ENCODE assay signal across 31 cellular contexts in genomic region chr6:155245871-155246270, GRCh38. TPM values are rescaled to one million over a fixed set of nuclear protein-coding genes. Genes with fewer than 3 reads are reported as not detected.
DNase-seq lines count a peak whose midpoint lies in the region; ATAC-seq, FAIRE-seq and TF ChIP-seq lines count a peak whose summit lies in the region.
"Had no signal": no experiment of that assay in that cellular context is flagged by ENCODE, and none has a peak within 500 bp of the region (broad histone marks: within the 10 kb centered on the region; RNA-seq: fewer than 3 reads in every experiment).

No MANE protein-coding gene starts in this region.

- H3K36me3 ChIP-seq in GM12878 (ENCODE audit: control insufficient read depth in 2 of 2, insufficient read depth in 2 of 2, low read length in 1 of 2), result peaks cover 6 to 9% of the 10 kb centered on the region in 2 experiments
- no peaks in the 10 kb centered on the region for H3K36me3 ChIP-seq in left lung
- H3K36me3 ChIP-seq: adrenal gland had no signal

- no peak overlapping the region for H3K9ac ChIP-seq in GM12878 (ENCODE audit: control insufficient read depth, insufficient read depth, low read length)

- H3K4me1 Mint-ChIP-seq in type B pancreatic cell (ENCODE audit: unreplicated experiment), result peaks cover 5% of the 10 kb centered on the region
- H3K4me1 Mint-ChIP-seq: activated CD8-positive, alpha-beta memory T cell treated with anti-CD3 and anti-CD28 coated beads, Interleukin-2, amount 10 ng/mL, durations not matched to agents 7 days and 5 days had no signal

- intact Hi-C loops in GM12878 (cut with micrococcal nuclease; ENCODE audit: unreplicated experiment), result loop anchor here (5.0 to 10.0 kb wide), 2 partner anchors 381 to 569 kb away; no protein-coding TSS in a partner anchor
- intact Hi-C loops in left lung (cut with DNase I), result loop anchor here in 1 of 2 donors (5.0 kb wide), 1 partner anchor 59 kb away; no protein-coding TSS in a partner anchor

- H3K4me3 ChIP-seq in GM12878 (no peak overlapping the region), left lung (no peak overlapping the region)
- H3K4me3 ChIP-seq: adrenal gland, esophagus squamous epithelium, MG63, SJCRH30, spleen had no signal

- DNase-seq in HS-27A (ENCODE audit: low read depth), result peak; percentile 38
- no peak for DNase-seq in GM12878 (ENCODE audit: low read depth, low spot score)
- DNase-seq in iris pigment epithelial cell (ENCODE audit: low read depth), result peak; percentile 46
- DNase-seq in type B pancreatic cell (ENCODE audit: extremely low spot score, unreplicated experiment), result no peak
- no peak for DNase-seq in left lung
- DNase-seq in ACHN, result no peak
- no peak for DNase-seq in DMS 273 treated with DMSO at 0.1 percent for 48 hours (lab: John Stamatoyannopoulos, UW)
- DNase-seq: activated CD4-positive, alpha-beta T cell treated with anti-CD3 and anti-CD28 coated beads, Interleukin-2, amount 50 U/mL, for 1 hour; activated CD8-positive, alpha-beta memory T cell treated with anti-CD3 and anti-CD28 coated beads, Interleukin-2, amount 10 ng/mL, durations not matched to agents 7 days and 5 days; activated naive CD4-positive, alpha-beta T cell; activated T-cell treated with anti-CD3 and anti-CD28 coated beads, Interleukin-2, amount 50 U/mL, for 72 hours; CD4-positive, alpha-beta memory T cell; effector memory CD4-positive, alpha-beta T cell; esophagus squamous epithelium; left ventricle myocardium superior; MG63; midbrain; NCI-H1417 treated with DMSO at 0.1 percent for 48 hours; NCI-H2081 treated with DMSO at 0.1 percent for 48 hours; NCI-H82; SJCRH30; spleen; stimulated activated CD4-positive, alpha-beta T cell treated with anti-CD3 and anti-CD28 coated beads, Interleukin-2, amount 100 ng/mL, for 48 hours; trophoblast cell had no signal

- no peaks in the 10 kb centered on the region for H4K20me1 ChIP-seq in GM12878 (ENCODE audit: control insufficient read depth, insufficient read depth)

- FAIRE-seq in GM12878 (lab: Jason Lieb, UNC), result no peak
- FAIRE-seq: colon, H1 had no signal

- H3K79me2 ChIP-seq in GM12878 (ENCODE audit: control insufficient read depth, insufficient read depth, low read length), result no peaks in the 10 kb centered on the region

- in situ Hi-C loops in GM12878 (cut with MboI) (no loop called here), ACHN (cut with HindIII; ENCODE audit: low pct_ligation_motif_present, low pct_unique_long_range_greater_than_20kb, low sequenced_read_pairs) (no loop called here)

- H3K4me2 ChIP-seq in GM12878 (ENCODE audit: control insufficient read depth, insufficient read depth), result no peak overlapping the region

- no peak overlapping the region for H3K4me3 Mint-ChIP-seq in type B pancreatic cell
- H3K4me3 Mint-ChIP-seq: activated CD8-positive, alpha-beta memory T cell treated with anti-CD3 and anti-CD28 coated beads, Interleukin-2, amount 10 ng/mL, durations not matched to agents 7 days and 5 days; activated T-cell treated with anti-CD3 and anti-CD28 coated beads, Interleukin-2, amount 50 U/mL, for 72 hours; CD4-positive, alpha-beta memory T cell; natural killer cell treated with Interleukin-12 subunit alpha and Interleukin-12 subunit beta and Interleukin-15 and Interleukin-18, amount 100 ng/mL, for 72 hours had no signal

- SMC1A ChIA-PET in GM12878 (lab: Charles Lee; ENCODE audit: uncharacterized antibody, unreplicated experiment), result interaction anchor here (0.9 to 11.0 kb wide), 4 partner anchors 9 to 318 kb away, joined by 3 to 224 read pairs (median 4); no protein-coding TSS in a partner anchor

- POLR2A ChIA-PET in GM12878 (lab: Charles Lee), result no interaction called here

- peak overlapping the region; percentile 26 for H3K27ac Mint-ChIP-seq in type B pancreatic cell
- H3K27ac Mint-ChIP-seq: activated CD8-positive, alpha-beta memory T cell treated with anti-CD3 and anti-CD28 coated beads, Interleukin-2, amount 10 ng/mL, durations not matched to agents 7 days and 5 days; activated T-cell treated with anti-CD3 and anti-CD28 coated beads, Interleukin-2, amount 50 U/mL, for 72 hours; CD4-positive, alpha-beta memory T cell; natural killer cell treated with Interleukin-12 subunit alpha and Interleukin-12 subunit beta and Interleukin-15 and Interleukin-18, amount 100 ng/mL, for 72 hours had no signal

- CTCF ChIA-PET in GM12878 (lab: Yijun Ruan, JAX), result interaction anchor here (1.0 to 8.5 kb wide), 6 partner anchors 12 to 318 kb away, joined by 3 to 228 read pairs (median 12); no protein-coding TSS in a partner anchor

- no peak for TF ChIP-seq RAD21 in GM12878 (IDR thresholded peaks at IDR 0.05; ENCODE audit: insufficient read depth, low read depth, low read length)

- BruUV-seq in GM12878 (replicated peaks; lab: Mats Ljungman, UMichigan), result TSS peak; percentile 26

- no peak for TF ChIP-seq CTCF in GM12878 (IDR thresholded peaks at IDR 0.05 in 2 of 3, conservative IDR thresholded peaks at IDR 0.05 in 1 of 3; ENCODE audit: control insufficient read depth in 2 of 3, extremely low read depth in 1 of 3, insufficient read depth in 1 of 3, low read depth in 3 of 3, low read length in 3 of 3)
- TF ChIP-seq CTCF in type B pancreatic cell (conservative IDR thresholded peaks at IDR 0.05), result no peak
- TF ChIP-seq CTCF in left lung (IDR thresholded peaks at IDR 0.05), result no peak

- no peak overlapping the region for H2AFZ ChIP-seq in GM12878 (ENCODE audit: control insufficient read depth, low read depth, low read length)

- no peak overlapping the region for H3K27ac ChIP-seq in GM12878 (ENCODE audit: control insufficient read depth, insufficient read depth)
- H3K27ac ChIP-seq in left lung, result no peak overlapping the region
- H3K27ac ChIP-seq: adrenal gland, SJCRH30, spleen had no signal

- H3K36me3 Mint-ChIP-seq in type B pancreatic cell, result peaks cover 18% of the 10 kb centered on the region

- 95% methylated on average over 4 of the region's 4 CpGs for WGBS in GM12878 (ENCODE audit: insufficient coverage, insufficient replicate concordance, low lambda C conversion rate, missing lambda C conversion rate)

- H3K9me3 Mint-ChIP-seq in type B pancreatic cell, result no peaks in the 10 kb centered on the region
- H3K9me3 Mint-ChIP-seq: activated T-cell treated with anti-CD3 and anti-CD28 coated beads, Interleukin-2, amount 50 U/mL, for 72 hours; natural killer cell treated with Interleukin-12 subunit alpha and Interleukin-12 subunit beta and Interleukin-15 and Interleukin-18, amount 100 ng/mL, for 72 hours had no signal

- H3K27me3 Mint-ChIP-seq in type B pancreatic cell, result no peaks in the 10 kb centered on the region
- H3K27me3 Mint-ChIP-seq: activated CD8-positive, alpha-beta memory T cell treated with anti-CD3 and anti-CD28 coated beads, Interleukin-2, amount 10 ng/mL, durations not matched to agents 7 days and 5 days; natural killer cell treated with Interleukin-12 subunit alpha and Interleukin-12 subunit beta and Interleukin-15 and Interleukin-18, amount 100 ng/mL, for 72 hours had no signal

- no peak for TF ChIP-seq EP300 in GM12878 (IDR thresholded peaks at IDR 0.05; ENCODE audit: borderline replicate concordance in 1 of 2, control insufficient read depth in 1 of 2, low read depth in 2 of 2, low read length in 2 of 2)

- no peak for TF ChIP-seq POLR2A in GM12878 (IDR thresholded peaks at IDR 0.05; ENCODE audit: low read depth, low read length)

- peaks cover 4% of the 10 kb centered on the region; the same call in 1 of the 2 replicates for H3K4me1 ChIP-seq in GM12878 (ENCODE audit: control insufficient read depth, insufficient read depth, low read length)
- no peaks in the 10 kb centered on the region for H3K4me1 ChIP-seq in left lung
- H3K4me1 ChIP-seq: adrenal gland, spleen had no signal

- RAD21 ChIA-PET in GM12878 (lab: Charles Lee; ENCODE audit: unreplicated experiment), result interaction anchor here (1.1 to 10.1 kb wide), 2 partner anchors 64 to 67 kb away, joined by 3 to 178 read pairs; no protein-coding TSS in a partner anchor

- ATAC-seq in GM12878 (no peak), left lung (no peak)
- ATAC-seq: activated CD8-positive, alpha-beta memory T cell treated with anti-CD3 and anti-CD28 coated beads, Interleukin-2, amount 10 ng/mL, durations not matched to agents 7 days and 5 days; activated T-cell treated with anti-CD3 and anti-CD28 coated beads, Interleukin-2, amount 50 U/mL, for 72 hours; left ventricle myocardium superior; natural killer cell treated with Interleukin-12 subunit alpha and Interleukin-12 subunit beta and Interleukin-15 and Interleukin-18, amount 100 ng/mL, for 72 hours had no signal

- H3K27me3 ChIP-seq in GM12878 (replicated peaks in 1 of 2; ENCODE audit: control insufficient read depth in 2 of 2, insufficient read depth in 2 of 2, low read length in 1 of 2), result no peaks in the 10 kb centered on the region
- H3K27me3 ChIP-seq in left lung, result no peaks in the 10 kb centered on the region
- H3K27me3 ChIP-seq: adrenal gland, esophagus squamous epithelium, MG63, SJCRH30, spleen had no signal

- H3K9me3 ChIP-seq in GM12878 (replicated peaks; ENCODE audit: control insufficient read depth, insufficient read depth, low read length) (no peaks in the 10 kb centered on the region), left lung (no peaks in the 10 kb centered on the region)
- H3K9me3 ChIP-seq: adrenal gland, esophagus squamous epithelium, MG63, SJCRH30, spleen had no signal

TF ChIP-seq in GM12878, 131 proteins besides CTCF, POLR2A, EP300 and RAD21 (continues in another document):
- TF ChIP-seq ZNF217 (IDR thresholded peaks at IDR 0.05) (no peak), ZSCAN29 (IDR thresholded peaks at IDR 0.05) (no peak), CBFB (IDR thresholded peaks at IDR 0.05; ENCODE audit: low read depth) (no peak)

RNA-seq across cellular contexts. Expression of gene CLDN20, which starts 17.9 kb away (rescaled TPM):
- not detected in 2 replicates for total RNA-seq in GM12878 (2013; cell fraction: nucleolus; rRNA removed)
- total RNA-seq in GM12878 (2014; rRNA removed), result not detected in 2 replicates
- not detected in 2 replicates for total RNA-seq in GM12878 (2014; rRNA removed; fragmentation: Illumina TruSeq; extraction: Trizol)
- total RNA-seq in GM12878 (2021), result not detected in 2 replicates
- not detected for polyA plus RNA-seq in GM12878 (2011; ENCODE audit: low read depth)
- polyA plus RNA-seq in GM12878 (2011; rRNA removed), result not detected in 2 replicates
- polyA plus RNA-seq in GM12878 (2011; cell fraction: cytosol; rRNA removed), result 0.06 TPM in 1 of 2 replicates, not detected in the other
- not detected in 2 replicates for polyA plus RNA-seq in GM12878 (2011; cell fraction: nucleus; rRNA removed)
- 0.31 and 0.51 TPM in 2 replicates for polyA plus RNA-seq in GM12878 (2012)
- polyA plus RNA-seq in GM12878 (2014; fragmentation: Illumina TruSeq; extraction: Trizol), result not detected in 2 replicates
- not detected for polyA plus RNA-seq in GM12878 (2014; fragmentation: Nextera tagmentation; extraction: Ambion mirVana)
- polyA plus RNA-seq in GM12878 (2014; rRNA removed), result not detected in 2 replicates
- polyA plus RNA-seq in GM12878 (2016; fragmentation: Nextera tagmentation; extraction: Ambion mirVana), result under 1 TPM; 0.13 to 0.23 TPM
- not detected in 2 replicates for polyA minus RNA-seq in GM12878 (2011; rRNA and poly(A)+ RNA removed)
- polyA minus RNA-seq in GM12878 (2011; cell fraction: cytosol; rRNA and poly(A)+ RNA removed), result not detected in 2 replicates
- polyA minus RNA-seq in GM12878 (2011; cell fraction: nucleus; rRNA and poly(A)+ RNA removed), result 0.24 TPM in 1 of 2 replicates, not detected in the other
- total RNA-seq in type B pancreatic cell (ENCODE audit: low replicate concordance), result not detected in 2 replicates
- total RNA-seq in left lung, result not detected
- total RNA-seq: activated CD8-positive, alpha-beta memory T cell treated with anti-CD3 and anti-CD28 coated beads, Interleukin-2, amount 10 ng/mL, durations not matched to agents 7 days and 5 days; activated T-cell treated with anti-CD3 and anti-CD28 coated beads, Interleukin-2, amount 50 U/mL, for 72 hours; adrenal gland; CD4-positive, alpha-beta memory T cell; H1; left ventricle myocardium superior; natural killer cell treated with Interleukin-12 subunit alpha and Interleukin-12 subunit beta and Interleukin-15 and Interleukin-18, amount 100 ng/mL, for 72 hours; omental fat pad; renal cortical epithelial cell; RPMI7951; SJCRH30; spleen had no signal
- polyA plus RNA-seq: adrenal gland; CD4-positive, alpha-beta memory T cell; H1; spleen had no signal

Comparison
In these comparisons a context has a peak if more than half of its experiments do, and no peak if none do; other contexts are left out.
1. DNase-seq: peak in HS-27A (single experiment) and iris pigment epithelial cell (single experiment); none in GM12878 (single experiment), type B pancreatic cell (single experiment), left lung (0 of 2), ACHN (single experiment) and DMS 273 treated with DMSO at 0.1 percent for 48 hours (single experiment).